Comparison of ENCODE assay signal across 17 cellular contexts in the genomic region with DNA sequence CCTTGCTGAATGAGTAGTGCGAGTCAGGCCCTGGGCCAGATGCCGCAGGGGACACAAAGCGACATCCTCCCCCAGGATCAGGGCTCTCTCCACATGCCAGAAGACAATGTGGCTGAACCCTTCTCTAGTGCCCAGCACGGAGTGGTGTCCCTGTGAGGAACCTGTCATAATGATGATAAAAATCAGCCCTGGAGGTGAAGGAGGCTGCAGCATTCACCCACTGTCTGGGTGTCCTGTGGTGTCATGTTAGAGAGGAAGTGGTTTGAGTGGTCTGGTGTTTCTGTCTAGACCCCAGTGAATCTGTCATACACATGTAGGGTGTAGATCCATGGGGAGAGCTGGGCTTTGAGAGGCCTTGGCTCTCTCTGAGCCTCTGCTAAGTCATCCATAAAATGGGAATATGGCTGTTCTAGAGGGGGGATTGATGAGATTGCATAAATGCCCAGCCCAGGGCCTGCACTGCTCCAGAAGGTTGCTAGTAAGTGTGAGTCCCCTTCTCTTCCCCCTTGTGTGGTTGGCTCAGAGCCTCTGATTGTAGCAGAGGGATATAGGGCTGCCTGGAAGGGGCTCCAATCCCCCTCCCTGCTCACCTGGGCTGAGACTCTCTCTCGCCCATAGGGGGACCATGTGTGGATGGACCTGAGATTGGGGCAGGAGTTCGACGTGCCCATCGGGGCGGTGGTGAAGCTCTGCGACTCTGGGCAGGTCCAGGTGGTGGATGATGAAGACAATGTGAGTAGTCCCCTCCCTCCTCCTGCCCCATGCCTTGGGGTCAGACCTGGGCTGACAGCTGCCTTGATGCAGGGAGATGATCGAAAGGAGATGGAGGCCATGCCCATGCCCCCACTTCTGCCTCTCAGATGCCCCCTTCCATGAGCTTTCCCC. TPM values are rescaled to one million over a fixed set of nuclear protein-coding genes. Genes with fewer than 3 reads are reported as not detected.
DNase-seq lines count a peak whose midpoint lies in the region; ATAC-seq and TF ChIP-seq lines count a peak whose summit lies in the region.
"Had no signal": no experiment of that assay in that cellular context is flagged by ENCODE, and none has a peak within 500 bp of the region (broad histone marks: within the 10 kb centered on the region; RNA-seq: fewer than 3 reads in every experiment).

No MANE protein-coding gene starts in this region.

- H3K4me1 ChIP-seq in osteoblast (ENCODE audit: insufficient read depth, low read length) (peaks cover 12% of the 10 kb centered on the region), esophagus squamous epithelium (peaks cover under 1 to 36% (median 3%) of the 10 kb centered on the region in 3 donors), BE2C (0 out of 2 replicates have a peak, but pooled peaks cover 3% of the 10 kb centered on the region)

- H3K36me3 Mint-ChIP-seq in activated CD8-positive, alpha-beta T cell treated with anti-CD3 and anti-CD28 coated beads, Interleukin-2, amount 10 ng/mL, durations not matched to agents 7 days and 5 days (ENCODE audit: low read depth): no peaks in the 10 kb centered on the region

- WGBS in esophagus squamous epithelium, 2 donors: 77 to 79% methylated on average over 10 of the region's 11 CpGs

- no peak overlapping the region for H3K27ac Mint-ChIP-seq in activated CD8-positive, alpha-beta T cell treated with anti-CD3 and anti-CD28 coated beads, Interleukin-2, amount 10 ng/mL, durations not matched to agents 7 days and 5 days
- H3K27ac Mint-ChIP-seq: dendritic cell treated with granulocyte-macrophage colony-stimulating factor and Interleukin-4, amounts not matched to agents 40 ng/mL and 50 ng/mL, for 4 days; GM23338 had no signal

- H3K9me3 ChIP-seq in osteoblast (ENCODE audit: low read depth, low read length) (no peaks in the 10 kb centered on the region), esophagus squamous epithelium (no peaks in the 10 kb centered on the region), BE2C (no peaks in the 10 kb centered on the region)
- H3K9me3 ChIP-seq: A549, pancreas had no signal

- peaks cover 66% of the 10 kb centered on the region for H3K27me3 Mint-ChIP-seq in activated CD8-positive, alpha-beta T cell treated with anti-CD3 and anti-CD28 coated beads, Interleukin-2, amount 10 ng/mL, durations not matched to agents 7 days and 5 days (ENCODE audit: low read depth)

- ATAC-seq in activated CD4-positive, CD25-positive, alpha-beta regulatory T cell treated with anti-CD3 and anti-CD28 coated beads, Interleukin-2, amount 50 U/mL, for 24 hours: peak; percentile 25 to 64
- peak; percentile 88 for ATAC-seq in activated CD8-positive, alpha-beta T cell treated with anti-CD3 and anti-CD28 coated beads, Interleukin-2, amount 10 ng/mL, durations not matched to agents 7 days and 5 days
- no peak for ATAC-seq in HG02938 (IDR thresholded peaks at IDR 0.05; ENCODE audit: unreplicated experiment)
- ATAC-seq: A549, GM23338, pancreas had no signal

- no peaks in the 10 kb centered on the region for H3K36me3 ChIP-seq in osteoblast (ENCODE audit: insufficient read depth, low read length)
- H3K36me3 ChIP-seq in esophagus squamous epithelium: no peaks in the 10 kb centered on the region
- H3K36me3 ChIP-seq in BE2C: no peaks in the 10 kb centered on the region
- H3K36me3 ChIP-seq: pancreas had no signal

- H4K20me1 ChIP-seq in osteoblast (ENCODE audit: insufficient read depth, low read length): no peaks in the 10 kb centered on the region

- no peak for TF ChIP-seq POLR2A in esophagus squamous epithelium (IDR thresholded peaks at IDR 0.05)

- H3K4me3 Mint-ChIP-seq in activated CD8-positive, alpha-beta T cell treated with anti-CD3 and anti-CD28 coated beads, Interleukin-2, amount 10 ng/mL, durations not matched to agents 7 days and 5 days: peak overlapping the region; percentile 22
- H3K4me3 Mint-ChIP-seq: dendritic cell treated with granulocyte-macrophage colony-stimulating factor and Interleukin-4, amounts not matched to agents 40 ng/mL and 50 ng/mL, for 4 days; GM23338 had no signal

- no peak overlapping the region for H3K27ac ChIP-seq in osteoblast (ENCODE audit: low read depth, low read length)
- no peak overlapping the region for H3K27ac ChIP-seq in esophagus squamous epithelium
- H3K27ac ChIP-seq: A549, pancreas had no signal

- in situ Hi-C loops in KBM-7 (cut with MboI; ENCODE audit: low pct_unique_long_range_greater_than_20kb, low sequenced_read_pairs): no loop called here

- no peak for DNase-seq in activated CD4-positive, CD25-positive, alpha-beta regulatory T cell treated with anti-CD3 and anti-CD28 coated beads, Interleukin-2, amount 50 U/mL, for 72 hours
- DNase-seq in KBM-7 (peak; percentile 80), osteoblast (ENCODE audit: insufficient read length, low spot score, missing footprints) (peak; percentile 56), esophagus squamous epithelium (lab: John Stamatoyannopoulos, UW) (no peak), BE2C (no peak)
- DNase-seq in activated CD8-positive, alpha-beta T cell treated with anti-CD3 and anti-CD28 coated beads, Interleukin-2, amount 10 ng/mL, durations not matched to agents 7 days and 5 days: peak; percentile 78
- DNase-seq: activated CD4-positive, alpha-beta T cell treated with anti-CD3 and anti-CD28 coated beads, Interleukin-2, amount 50 U/mL, for 4 hours; DMS 273 treated with DMSO at 0.1 percent for 48 hours; mesenchymal stem cell; NCI-H2107 had no signal

- CTCF ChIA-PET in activated CD8-positive, alpha-beta T cell treated with anti-CD3 and anti-CD28 coated beads, Interleukin-2, amount 10 ng/mL, durations not matched to agents 7 days and 5 days (lab: Charles Lee): interaction anchor here (1.1 to 4.3 kb wide), 2 partner anchors 14 to 51 kb away, joined by 3 to 23 read pairs; partner anchors contain the start of gene MYO7A

- intact Hi-C loops in esophagus squamous epithelium (cut with DNase I): no loop called here

- POLR2A ChIA-PET in activated CD8-positive, alpha-beta T cell treated with anti-CD3 and anti-CD28 coated beads, Interleukin-2, amount 10 ng/mL, durations not matched to agents 7 days and 5 days (lab: Charles Lee): no interaction called here

- TF ChIP-seq CTCF in osteoblast (IDR thresholded peaks at IDR 0.05; ENCODE audit: extremely low read depth, low read depth, low read length): no peak
- TF ChIP-seq CTCF in esophagus squamous epithelium (IDR thresholded peaks at IDR 0.05): no peak
- TF ChIP-seq CTCF in BE2C (IDR thresholded peaks at IDR 0.05; ENCODE audit: low read depth, low read length): no peak

- H3K79me2 ChIP-seq in osteoblast (ENCODE audit: insufficient read depth, low read length): no peaks in the 10 kb centered on the region

- H3K27me3 ChIP-seq in osteoblast (ENCODE audit: insufficient read depth, low read length) (peaks cover 9% of the 10 kb centered on the region), esophagus squamous epithelium (peaks cover 0 to 33% (median 5%) of the 10 kb centered on the region in 4 donors), BE2C (no peaks in the 10 kb centered on the region)
- H3K27me3 ChIP-seq: pancreas had no signal

- H3K4me1 Mint-ChIP-seq in activated CD8-positive, alpha-beta T cell treated with anti-CD3 and anti-CD28 coated beads, Interleukin-2, amount 10 ng/mL, durations not matched to agents 7 days and 5 days (ENCODE audit: low read depth): peaks cover 19% of the 10 kb centered on the region

- no peak overlapping the region for H2AFZ ChIP-seq in osteoblast (ENCODE audit: low read length)
- H2AFZ ChIP-seq: GM23338 had no signal

- H3K4me3 ChIP-seq in osteoblast (ENCODE audit: insufficient read depth, low read length) (no peak overlapping the region), esophagus squamous epithelium (no peak overlapping the region), BE2C (ENCODE audit: low read depth, low read length) (no peak overlapping the region)
- H3K4me3 ChIP-seq: A549, GM23338, pancreas had no signal

- H3K4me2 ChIP-seq in osteoblast (ENCODE audit: insufficient read depth, low read length): no peak overlapping the region
- H3K4me2 ChIP-seq: A549, GM23338 had no signal

- no peaks in the 10 kb centered on the region for H3K9me3 Mint-ChIP-seq in activated CD8-positive, alpha-beta T cell treated with anti-CD3 and anti-CD28 coated beads, Interleukin-2, amount 10 ng/mL, durations not matched to agents 7 days and 5 days (ENCODE audit: insufficient read depth)
- H3K9me3 Mint-ChIP-seq: dendritic cell treated with granulocyte-macrophage colony-stimulating factor and Interleukin-4, amounts not matched to agents 40 ng/mL and 50 ng/mL, for 4 days; GM23338 had no signal

RNA-seq across cellular contexts. Expression of gene MYO7A, which starts 14.3 kb away (rescaled TPM):
- total RNA-seq in activated CD8-positive, alpha-beta T cell treated with anti-CD3 and anti-CD28 coated beads, Interleukin-2, amount 10 ng/mL, durations not matched to agents 7 days and 5 days: not detected
- under 0.01 TPM in 2 replicates for total RNA-seq in osteoblast
- total RNA-seq in esophagus squamous epithelium: 1 to 10 TPM in 2 of 4 donors, under 1 TPM in 2; 0.15 to 4.0 (median 1.2) TPM
- 0.36 TPM for polyA plus RNA-seq in BE2C (2012; ENCODE audit: insufficient read depth, insufficient read length, low read depth)

RNA-seq across cellular contexts. Expression of gene OMP, which starts 39.7 kb away (rescaled TPM):
- not detected for total RNA-seq in activated CD8-positive, alpha-beta T cell treated with anti-CD3 and anti-CD28 coated beads, Interleukin-2, amount 10 ng/mL, durations not matched to agents 7 days and 5 days
- total RNA-seq in osteoblast (0.88 TPM in 1 of 2 replicates, not detected in the other), esophagus squamous epithelium (1 to 10 TPM in 1 of 4 donors, not detected in 3; 1.1 TPM)
- polyA plus RNA-seq in BE2C (2012; ENCODE audit: insufficient read depth, insufficient read length, low read depth): 0.94 TPM
- polyA plus RNA-seq: A549, adipose tissue, GM23338 had no signal

Comparison
In these comparisons a context has a peak if more than half of its experiments do, and no peak if none do; other contexts are left out.
1. DNase-seq: peak in KBM-7 (single experiment), activated CD8-positive, alpha-beta T cell treated with anti-CD3 and anti-CD28 coated beads, Interleukin-2, amount 10 ng/mL, durations not matched to agents 7 days and 5 days (single experiment) and osteoblast (single experiment); none in activated CD4-positive, CD25-positive, alpha-beta regulatory T cell treated with anti-CD3 and anti-CD28 coated beads, Interleukin-2, amount 50 U/mL, for 72 hours (single experiment), esophagus squamous epithelium (single experiment) and BE2C (single experiment).